17 cellular contexts compared by ENCODE assay signal in genomic region chr16:50802958-50803357, GRCh38.
"Had no signal": no experiment of that assay in that cellular context is flagged by ENCODE, and none has a peak within 500 bp of the region (broad histone marks: within the 10 kb centered on the region; RNA-seq: fewer than 3 reads in every experiment).

No MANE protein-coding gene starts in this region.

- H3K27ac ChIP-seq: ascending aorta, esophagus muscularis mucosa, left ventricle myocardium inferior, pancreas, thyroid gland had no signal

- H3K4me1 ChIP-seq: pancreas had no signal

- DNase-seq: activated CD4-positive, alpha-beta T cell treated with anti-CD3 and anti-CD28 coated beads for 48 hours; activated CD4-positive, CD25-positive, alpha-beta regulatory T cell; activated naive CD4-positive, alpha-beta T cell; effector CD8-positive, alpha-beta T cell; immature natural killer cell; kidney glomerular epithelial cell; left ventricle myocardium inferior; pancreas; stimulated activated CD4-positive, alpha-beta T cell treated with anti-CD3 and anti-CD28 coated beads, Interleukin-4, amount 100 ng/mL, for 1 hour; SW 1271; T-helper 9 cell; thyroid gland had no signal

- ATAC-seq: pancreas; sciatic nerve; stimulated activated memory B cell treated with anti-CD40 and anti-IgM and Interleukin-4, amounts not matched to agents 10 μg/mL and 1 μg/mL and 100 μg/mL, for 72 hours had no signal

- H3K4me3 ChIP-seq: ascending aorta, esophagus muscularis mucosa, left ventricle myocardium inferior, pancreas, smooth muscle cell, thyroid gland had no signal

- H3K27me3 Mint-ChIP-seq: stimulated activated memory B cell treated with anti-CD40 and anti-IgM and Interleukin-4, amounts not matched to agents 10 μg/mL and 1 μg/mL and 100 μg/mL, for 72 hours had no signal

- H3K9me3 ChIP-seq: ascending aorta, esophagus muscularis mucosa, left ventricle myocardium inferior, pancreas, thyroid gland had no signal

- H3K4me3 Mint-ChIP-seq: immature natural killer cell; stimulated activated memory B cell treated with anti-CD40 and anti-IgM and Interleukin-4, amounts not matched to agents 10 μg/mL and 1 μg/mL and 100 μg/mL, for 72 hours had no signal

- H3K27me3 ChIP-seq: ascending aorta, esophagus muscularis mucosa, pancreas, thyroid gland had no signal

- H3K27ac Mint-ChIP-seq: stimulated activated memory B cell treated with anti-CD40 and anti-IgM and Interleukin-4, amounts not matched to agents 10 μg/mL and 1 μg/mL and 100 μg/mL, for 72 hours had no signal

- H3K9me3 Mint-ChIP-seq: immature natural killer cell had no signal
